In the genomic region with DNA sequence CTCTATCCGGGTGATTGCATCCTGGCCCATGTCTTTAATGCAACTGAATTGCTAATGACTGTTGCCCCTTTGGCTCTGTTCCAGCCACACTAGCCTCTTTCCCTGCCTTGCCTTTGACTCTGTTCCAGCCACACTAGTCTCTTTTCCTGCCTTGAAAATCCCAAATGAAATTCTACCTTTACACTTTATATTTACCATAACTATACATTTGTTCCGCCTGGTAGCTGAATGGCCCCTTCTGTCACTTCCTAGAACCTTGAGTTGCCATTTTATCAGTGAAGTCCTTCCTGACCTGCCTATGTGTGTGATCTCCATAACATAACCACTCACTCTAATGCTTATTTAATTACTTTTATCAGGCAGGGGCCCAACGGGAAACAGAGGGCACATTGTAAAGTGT, we compare ENCODE assay signal across 8 cellular contexts.
"Had no signal": no experiment of that assay in that cellular context is flagged by ENCODE, and none has a peak within 500 bp of the region (broad histone marks: within the 10 kb centered on the region; RNA-seq: fewer than 3 reads in every experiment).

No MANE protein-coding gene starts in this region.

- DNase-seq: GM23248, H9, HCEC 1CT, KBM-7 had no signal

- H3K27me3 Mint-ChIP-seq: IgD-negative memory B cell had no signal

- H3K36me3 Mint-ChIP-seq: IgD-negative memory B cell had no signal

- H3K4me1 Mint-ChIP-seq: IgD-negative memory B cell had no signal

- H3K4me3 ChIP-seq: GM23248 had no signal

- H3K27ac ChIP-seq: GM23248, HL-60, KMS-11 had no signal

- H3K4me2 ChIP-seq: KMS-11 had no signal

- H2AFZ ChIP-seq: GM23248 had no signal

- ATAC-seq: HepG2 had no signal

- H3K27ac Mint-ChIP-seq: H9, IgD-negative memory B cell had no signal

- H3K4me3 Mint-ChIP-seq: H9 had no signal

- H3K9me3 Mint-ChIP-seq: H9 had no signal
